9 cellular contexts compared by ENCODE assay signal in genomic region chr2:144452169-144453038, GRCh38.
DNase-seq lines count a peak whose midpoint lies in the region; ATAC-seq and TF ChIP-seq lines count a peak whose summit lies in the region.
"Had no signal": no experiment of that assay in that cellular context is flagged by ENCODE, and none has a peak within 500 bp of the region (broad histone marks: within the 10 kb centered on the region; RNA-seq: fewer than 3 reads in every experiment).

No MANE protein-coding gene starts in this region.

- 33 to 39% (median 36%) methylated on average over 15 of the region's 15 CpGs for WGBS in adrenal gland, 4 donors
- 23% methylated on average over 15 of the region's 15 CpGs for WGBS in tibial nerve, 2 donors

- intact Hi-C loops in activated CD4-positive, alpha-beta T cell treated with anti-CD3 and anti-CD28 coated beads for 36 hours (cut with DNase I, micrococcal nuclease), result loop anchor here in 1 of 2 experiments (1.0 kb wide), 1 partner anchor 38 kb away; no protein-coding TSS in a partner anchor
- intact Hi-C loops in adrenal gland (cut with DNase I), result no loop called here

- H3K36me3 Mint-ChIP-seq in activated CD4-positive, alpha-beta T cell treated with anti-CD3 and anti-CD28 coated beads for 36 hours (ENCODE audit: low read depth), result no peaks in the 10 kb centered on the region

- POLR2A ChIA-PET in activated CD4-positive, alpha-beta T cell treated with anti-CD3 and anti-CD28 coated beads for 36 hours (lab: Charles Lee), result no interaction called here

- peaks cover 21% of the 10 kb centered on the region for H3K27me3 Mint-ChIP-seq in activated CD4-positive, alpha-beta T cell treated with anti-CD3 and anti-CD28 coated beads for 36 hours

- H3K4me3 Mint-ChIP-seq in activated CD4-positive, alpha-beta T cell treated with anti-CD3 and anti-CD28 coated beads for 36 hours, result peak overlapping the region; percentile 25

- TF ChIP-seq POLR2A in adrenal gland (IDR thresholded peaks at IDR 0.05) (no peak), tibial nerve (IDR thresholded peaks at IDR 0.05) (no peak)

- H3K27ac ChIP-seq in adrenal gland (peak overlapping the region in 4 of 5 donors; percentile 6 to 78 (median 65)), tibial nerve (peak overlapping the region; percentile 43 to 90 (median 79))

- peaks cover 55 to 92% of the 10 kb centered on the region in 2 donors for H3K4me1 ChIP-seq in adrenal gland (replicated peaks in 1 of 2)
- H3K4me1 ChIP-seq in tibial nerve, result peaks cover 0 to 84% (median 31%) of the 10 kb centered on the region in 4 donors

- no peak for TF ChIP-seq EP300 in tibial nerve (IDR thresholded peaks at IDR 0.05)

- no peaks in the 10 kb centered on the region for H3K9me3 Mint-ChIP-seq in activated CD4-positive, alpha-beta T cell treated with anti-CD3 and anti-CD28 coated beads for 36 hours (ENCODE audit: low read depth)

- no peaks in the 10 kb centered on the region for H3K27me3 ChIP-seq in adrenal gland
- H3K27me3 ChIP-seq in tibial nerve, result no peaks in the 10 kb centered on the region

- H3K27ac Mint-ChIP-seq in activated CD4-positive, alpha-beta T cell treated with anti-CD3 and anti-CD28 coated beads for 36 hours, result no peak overlapping the region

- peaks cover 44% of the 10 kb centered on the region for H3K4me1 Mint-ChIP-seq in activated CD4-positive, alpha-beta T cell treated with anti-CD3 and anti-CD28 coated beads for 36 hours

- no peaks in the 10 kb centered on the region for H3K9me3 ChIP-seq in adrenal gland (replicated peaks in 1 of 3)
- no peaks in the 10 kb centered on the region for H3K9me3 ChIP-seq in tibial nerve

- TF ChIP-seq CTCF in adrenal gland (IDR thresholded peaks at IDR 0.05) (peak; percentile 5 to 48 (median 36)), tibial nerve (IDR thresholded peaks at IDR 0.05) (peak in 2 of 5 experiments; percentile 12 to 28)

- CTCF ChIA-PET in activated CD4-positive, alpha-beta T cell treated with anti-CD3 and anti-CD28 coated beads for 36 hours (lab: Charles Lee), result interaction anchor here (1.2 kb wide), 1 partner anchor 93 kb away, joined by 3 read pairs; no protein-coding TSS in a partner anchor

- no peaks in the 10 kb centered on the region for H3K36me3 ChIP-seq in adrenal gland (replicated peaks in 1 of 2)
- no peaks in the 10 kb centered on the region for H3K36me3 ChIP-seq in tibial nerve

- peak overlapping the region in 1 of 4 donors; percentile 25 for H3K4me3 ChIP-seq in adrenal gland
- peak overlapping the region; percentile 6 to 33 (median 8) for H3K4me3 ChIP-seq in tibial nerve

- DNase-seq in activated CD4-positive, alpha-beta T cell treated with anti-CD3 and anti-CD28 coated beads for 36 hours, result no peak
- DNase-seq in activated CD4-positive, alpha-beta T cell treated with anti-CD3 and anti-CD28 coated beads, Interleukin-2, amount 50 U/mL, for 4 hours, result no peak
- DNase-seq in adrenal gland, result peak in 2 of 7 donors; percentile 25 to 39
- DNase-seq in left kidney (ENCODE audit: low read depth, low spot score), result peak; percentile 89
- no peak for DNase-seq in tibial nerve (ENCODE audit: low spot score in 2 of 2)
- no peak for DNase-seq in SW480 (ENCODE audit: low spot score)
- DNase-seq: GDM1 had no signal

- no peak for ATAC-seq in activated CD4-positive, alpha-beta T cell treated with anti-CD3 and anti-CD28 coated beads for 36 hours
- ATAC-seq in HG02763 (IDR thresholded peaks at IDR 0.05; ENCODE audit: unreplicated experiment), result no peak
- ATAC-seq in GM21576 (IDR thresholded peaks at IDR 0.05; ENCODE audit: unreplicated experiment), result no peak
